Comparison of ENCODE assay signal across 26 cellular contexts in the genomic region with DNA sequence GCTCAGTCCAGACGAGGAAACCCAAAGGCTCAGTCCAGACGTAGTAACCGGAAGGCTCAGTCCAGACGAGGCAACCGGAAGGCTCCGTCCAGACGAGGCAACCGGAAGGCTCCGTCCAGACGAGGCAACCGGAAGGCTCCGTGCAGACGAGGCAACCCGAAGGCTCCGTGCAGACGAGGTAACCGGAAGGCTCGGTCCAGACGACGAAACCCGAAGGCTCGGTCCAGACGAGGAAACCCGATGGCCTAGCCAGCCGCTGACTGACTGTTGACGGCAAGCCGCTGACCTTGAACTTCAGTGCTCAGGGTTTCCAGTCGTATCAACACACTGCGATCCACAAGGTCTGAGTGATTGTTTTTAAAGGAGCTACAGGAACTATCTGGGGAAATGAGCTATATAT.
"Had no signal": no experiment of that assay in that cellular context is flagged by ENCODE, and none has a peak within 500 bp of the region (broad histone marks: within the 10 kb centered on the region; RNA-seq: fewer than 3 reads in every experiment).

No MANE protein-coding gene starts in this region.

- H3K36me3 ChIP-seq: stomach, suprapubic skin, thoracic aorta, thyroid gland, tibial artery, tibial nerve, transverse colon, upper lobe of left lung, upper lobe of right lung, uterus, vagina had no signal

- ATAC-seq: stimulated activated effector memory CD8-positive, alpha-beta T cell treated with anti-CD3 and anti-CD28 coated beads, Interleukin-12 subunit alpha, Interleukin-12 subunit beta, amount 100 ng/mL, for 72 hours; stimulated activated memory B cell treated with anti-CD40 and anti-IgM and Interleukin-4, amounts not matched to agents 10 μg/mL and 1 μg/mL and 100 μg/mL, for 72 hours; stimulated activated naive B cell treated with anti-CD40 and anti-IgM and Interleukin-4, amounts not matched to agents 10 μg/mL and 1 μg/mL and 100 μg/mL, for 72 hours; stimulated activated naive CD8-positive, alpha-beta T cell treated with anti-CD3 and anti-CD28 coated beads, Interleukin-15, amount 100 ng/mL, for 72 hours; stimulated activated naive CD8-positive, alpha-beta T cell treated with anti-CD3 and anti-CD28 coated beads, Interleukin-15, Interleukin-2, amounts not matched to agents 100 U/mL and 50 U/mL, for 24 hours; upper lobe of right lung had no signal

- H3K27me3 ChIP-seq: stomach, suprapubic skin, thyroid gland, tibial artery, tibial nerve, transverse colon, upper lobe of left lung, upper lobe of right lung, uterus, vagina had no signal

- H3K4me1 ChIP-seq: stomach, suprapubic skin, thyroid gland, tibial artery, transverse colon, upper lobe of left lung, upper lobe of right lung, uterus, vagina had no signal

- FAIRE-seq: urothelium cell line had no signal

- DNase-seq: stimulated activated CD4-positive, alpha-beta T cell treated with anti-CD3 and anti-CD28 coated beads, Interleukin-2, amount 100 ng/mL, for 48 hours; stimulated activated CD4-positive, alpha-beta T cell treated with anti-CD3 and anti-CD28 coated beads, Interleukin-4, amount 100 ng/mL, for 1 hour; stimulated activated CD4-positive, alpha-beta T cell treated with anti-CD3 and anti-CD28 coated beads, Interleukin-4, amount 100 ng/mL, for 24 hours; stimulated activated CD4-positive, alpha-beta T cell treated with anti-CD3 and anti-CD28 coated beads, Interleukin-4, amount 100 ng/mL, for 4 hours; stimulated activated CD8-positive, alpha-beta memory T cell treated with anti-CD3 and anti-CD28 coated beads, Interleukin-4, amount 100 ng/mL, for 48 hours; stimulated activated naive B cell treated with anti-CD40 and anti-IgM and Interleukin-4, amounts not matched to agents 10 μg/mL and 1 μg/mL and 100 μg/mL, for 72 hours; stimulated activated naive CD4-positive, alpha-beta T cell; stimulated activated naive CD4-positive, alpha-beta T cell treated with Interleukin-2 at 50 U/mL for 16 hours; stimulated activated naive CD8-positive, alpha-beta T cell treated with anti-CD3 and anti-CD28 coated beads, Interleukin-15, amount 100 ng/mL, for 72 hours; stimulated activated naive CD8-positive, alpha-beta T cell treated with anti-CD3 and anti-CD28 coated beads, Interleukin-15, Interleukin-2, amounts not matched to agents 100 U/mL and 50 U/mL, for 24 hours; stomach; substantia nigra; thyroid gland; tibial artery; transverse colon; trophoblast cell; upper lobe of right lung; uterus had no signal

- H3K9me3 ChIP-seq: stomach, suprapubic skin, thoracic aorta, thyroid gland, tibial artery, tibial nerve, transverse colon, upper lobe of left lung, upper lobe of right lung, uterus, vagina had no signal

- H3K4me3 ChIP-seq: stomach, suprapubic skin, thoracic aorta, thyroid gland, tibial artery, tibial nerve, transverse colon, upper lobe of left lung, upper lobe of right lung, uterus, vagina had no signal

- H3K27ac ChIP-seq: stomach, suprapubic skin, thoracic aorta, thyroid gland, tibial artery, tibial nerve, transverse colon, upper lobe of left lung, upper lobe of right lung, uterus, vagina had no signal
